In genomic region chrX:9367437-9367836, GRCh38 we compare ENCODE assay signal across 26 cellular contexts.
DNase-seq lines count a peak whose midpoint lies in the region; ATAC-seq, FAIRE-seq and TF ChIP-seq lines count a peak whose summit lies in the region.
"Had no signal": no experiment of that assay in that cellular context is flagged by ENCODE, and none has a peak within 500 bp of the region (broad histone marks: within the 10 kb centered on the region; RNA-seq: fewer than 3 reads in every experiment).

No MANE protein-coding gene starts in this region.

- POLR2A ChIA-PET in WTC11 (lab: Charles Lee) = no interaction called here

- no peak overlapping the region for H3K4me3 ChIP-seq in right lobe of liver
- H3K4me3 ChIP-seq: A549; BLaER1 treated with 17β-estradiol and CSF1 and Interleukin-3, amounts not matched to agents 10 nM and 100 nM; GM23248 had no signal

- H3K9me3 Mint-ChIP-seq in WTC11 = no peaks in the 10 kb centered on the region

- H3K4me1 Mint-ChIP-seq in WTC11 = peaks cover 7% of the 10 kb centered on the region

- H3K36me3 ChIP-seq in right lobe of liver = no peaks in the 10 kb centered on the region
- H3K36me3 ChIP-seq: BE2C; BLaER1 treated with 17β-estradiol and CSF1 and Interleukin-3, amounts not matched to agents 10 nM and 100 nM had no signal

- peaks cover 0 to 14% (median 0%) of the 10 kb centered on the region in 4 donors for H3K4me1 ChIP-seq in right lobe of liver
- H3K4me1 ChIP-seq: A549, BE2C had no signal

- TF ChIP-seq CTCF in WTC11 (IDR thresholded peaks at IDR 0.05) (no peak), right lobe of liver (IDR thresholded peaks at IDR 0.05) (no peak)

- intact Hi-C loops in right lobe of liver (cut with DNase I) = no loop called here

- no peak overlapping the region for H3K27ac ChIP-seq in right lobe of liver
- H3K27ac ChIP-seq: A549; BLaER1 treated with 17β-estradiol and CSF1 and Interleukin-3, amounts not matched to agents 10 nM and 100 nM; GM23248 had no signal

- ATAC-seq in WTC11 = no peak
- peak in 3 of 4 donors; percentile 45 to 69 (median 61) for ATAC-seq in right lobe of liver
- ATAC-seq in GM21619 (IDR thresholded peaks at IDR 0.05; ENCODE audit: unreplicated experiment) = no peak
- no peak for ATAC-seq in GM18907 (IDR thresholded peaks at IDR 0.05; ENCODE audit: unreplicated experiment)
- ATAC-seq: A549, HCT116 had no signal

- DNase-seq in WTC11 (ENCODE audit: low spot score) (no peak), right lobe of liver (no peak), SK-N-DZ (ENCODE audit: low spot score) (no peak), H54 (ENCODE audit: insufficient read length, low spot score) (no peak)
- DNase-seq: 8988T; ACHN; AML-193; BE2C; Calu3; CD4-positive, alpha-beta memory T cell; COR-L47; DMS53; DMS79 treated with DMSO at 0.1 percent for 48 hours; GF-D8; GM23248; H9 had no signal

- H3K36me3 Mint-ChIP-seq in WTC11 = no peaks in the 10 kb centered on the region
- H3K36me3 Mint-ChIP-seq: CD14-positive monocyte; CD4-positive, alpha-beta memory T cell had no signal

- H3K27ac Mint-ChIP-seq in WTC11 = no peak overlapping the region
- H3K27ac Mint-ChIP-seq: CD14-positive monocyte, H9 had no signal

- H3K27me3 Mint-ChIP-seq in WTC11 (ENCODE audit: low read depth) = no peaks in the 10 kb centered on the region
- H3K27me3 Mint-ChIP-seq: CD4-positive, alpha-beta memory T cell had no signal

- peak; percentile 38 for FAIRE-seq in colon (lab: Jason Lieb, UNC)
- FAIRE-seq in H54 (lab: Jason Lieb, UNC) = no peak
- FAIRE-seq: GM12891, GM18507, H1 had no signal

- CTCF ChIA-PET in WTC11 (lab: Charles Lee) = interaction anchor here (1.5 kb wide), 1 partner anchor 54 kb away, joined by 3 read pairs; no protein-coding TSS in a partner anchor

- H3K27me3 ChIP-seq in right lobe of liver = no peaks in the 10 kb centered on the region
- H3K27me3 ChIP-seq: BE2C; BLaER1 treated with 17β-estradiol and CSF1 and Interleukin-3, amounts not matched to agents 10 nM and 100 nM had no signal

- H3K4me3 Mint-ChIP-seq in WTC11 = no peak overlapping the region
- H3K4me3 Mint-ChIP-seq: CD14-positive monocyte; CD4-positive, alpha-beta memory T cell; H9 had no signal

- 48% methylated on average over 2 of the region's 2 CpGs for WGBS in right lobe of liver (ENCODE audit: insufficient coverage, low coverage, low lambda C conversion rate, missing lambda C conversion rate)

- no peaks in the 10 kb centered on the region for H3K9me3 ChIP-seq in right lobe of liver
- H3K9me3 ChIP-seq: A549, BE2C had no signal

- TF ChIP-seq POLR2A in right lobe of liver (IDR thresholded peaks at IDR 0.05) = no peak
- no peak for TF ChIP-seq POLR2A in H54 (IDR thresholded peaks at IDR 0.05; ENCODE audit: low read depth, low read length)

TF ChIP-seq in WTC11, 78 proteins besides CTCF, POLR2A, EP300 and RAD21:
- TF ChIP-seq SP1 (CRISPR knock-in tag; conservative IDR thresholded peaks at IDR 0.05) (no peak), GABPB1 (CRISPR knock-in tag; IDR thresholded peaks at IDR 0.05) (peak; percentile 66)

Comparison
In these comparisons a context has a peak if more than half of its experiments do, and no peak if none do; other contexts are left out.
1. ATAC-seq: peak in right lobe of liver (3 of 4); none in WTC11 (single experiment), GM21619 (single experiment) and GM18907 (single experiment).